Comparison of ENCODE assay signal across 36 cellular contexts in the genomic region with DNA sequence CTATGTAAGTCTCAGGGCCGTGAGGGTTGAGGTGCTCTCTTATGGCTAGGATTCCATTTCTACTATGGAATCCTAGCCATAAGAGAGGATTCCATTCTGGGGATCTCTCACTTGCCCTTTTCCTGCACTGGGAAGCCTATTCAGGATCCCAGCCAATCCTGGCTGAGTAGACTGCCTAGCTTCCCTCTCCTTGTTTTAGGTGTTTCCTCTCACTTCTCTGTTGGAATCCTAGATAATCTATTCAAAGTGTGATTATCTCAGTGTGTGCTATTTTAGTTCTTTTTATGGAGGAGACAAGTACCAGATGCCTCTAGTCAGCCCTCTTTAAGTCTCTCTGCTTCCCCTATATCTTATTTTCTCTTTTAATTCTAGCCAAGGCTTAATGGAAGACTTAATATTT. TPM values are rescaled to one million over a fixed set of nuclear protein-coding genes. Genes with fewer than 3 reads are reported as not detected.
"Had no signal": no experiment of that assay in that cellular context is flagged by ENCODE, and none has a peak within 500 bp of the region (broad histone marks: within the 10 kb centered on the region; RNA-seq: fewer than 3 reads in every experiment).

No MANE protein-coding gene starts in this region.

- H3K27ac ChIP-seq: adrenal gland, body of pancreas, brain microvascular endothelial cell, breast epithelium, VCaP had no signal

- H3K4me3 ChIP-seq: adrenal gland, body of pancreas, breast epithelium had no signal

- H3K36me3 Mint-ChIP-seq: activated CD4-positive, alpha-beta memory T cell treated with anti-CD3 and anti-CD28 coated beads for 36 hours had no signal

- H3K27me3 ChIP-seq: adrenal gland, body of pancreas, brain microvascular endothelial cell, breast epithelium had no signal

- H3K36me3 ChIP-seq: adrenal gland, brain microvascular endothelial cell, breast epithelium had no signal

- ATAC-seq: activated CD8-positive, alpha-beta T cell treated with anti-CD3 and anti-CD28 coated beads for 36 hours; activated naive CD4-positive, alpha-beta T cell treated with anti-CD3 and anti-CD28 coated beads, Interleukin-2, amount 50 U/mL, for 72 hours; activated T-cell treated with anti-CD3 and anti-CD28 coated beads, Interleukin-2, amount 50 U/mL, for 4 hours; activated T-cell treated with anti-CD3 and anti-CD28 coated beads, Interleukin-2, amount 50 U/mL, for 72 hours; activated T-helper 17 cell treated with anti-CD3 and anti-CD28 coated beads, Interleukin-2, amount 50 U/mL, for 72 hours; body of pancreas had no signal

- H3K4me1 Mint-ChIP-seq: activated B cell treated with CpG ODN at 0.5 μM for 24 hours; activated CD4-positive, alpha-beta T cell treated with anti-CD3 and anti-CD28 coated beads, Interleukin-2, amount 10 ng/mL, durations not matched to agents 24 days and 14 days; activated naive CD8-positive, alpha-beta T cell treated with anti-CD3 and anti-CD28 coated beads for 36 hours; activated T-helper 17 cell treated with anti-CD3 and anti-CD28 coated beads, Interleukin-2, amount 50 U/mL, for 72 hours; central memory CD8-positive, alpha-beta T cell had no signal

- DNase-seq: activated B cell treated with CpG ODN at 0.5 μM for 24 hours; activated CD4-positive, alpha-beta memory T cell treated with anti-CD3 and anti-CD28 coated beads for 36 hours; activated CD4-positive, alpha-beta T cell treated with anti-CD3 and anti-CD28 coated beads for 4 hours; activated CD4-positive, alpha-beta T cell treated with anti-CD3 and anti-CD28 coated beads, Interleukin-2, amount 10 ng/mL, durations not matched to agents 24 days and 14 days; activated CD4-positive, alpha-beta T cell treated with anti-CD3 and anti-CD28 coated beads, Interleukin-2, amount 50 U/mL, for 1 hour; activated CD4-positive, alpha-beta T cell treated with anti-CD3 and anti-CD28 coated beads, Interleukin-2, amount 50 U/mL, for 4 hours; activated CD4-positive, CD25-positive, alpha-beta regulatory T cell treated with anti-CD3 and anti-CD28 coated beads, Interleukin-2, amount 50 U/mL, for 72 hours; activated CD8-positive, alpha-beta memory T cell treated with anti-CD3 and anti-CD28 coated beads, Interleukin-2, amount 50 U/mL, for 4 hours; activated CD8-positive, alpha-beta T cell treated with anti-CD3 and anti-CD28 coated beads for 36 hours; activated effector memory CD4-positive, alpha-beta T cell treated with anti-CD3 and anti-CD28 coated beads, Interleukin-2, amount 50 U/mL, for 16 hours; activated gamma-delta T cell treated with Interleukin-2 at 50 U/mL for 16 hours; activated naive CD4-positive, alpha-beta T cell; activated naive CD4-positive, alpha-beta T cell treated with anti-CD3 and anti-CD28 coated beads for 36 hours; activated naive CD4-positive, alpha-beta T cell treated with anti-CD3 and anti-CD28 coated beads, Interleukin-2, amount 50 U/mL, for 16 hours; activated naive CD8-positive, alpha-beta T cell treated with anti-CD3 and anti-CD28 coated beads for 36 hours; activated T-cell treated with anti-CD3 and anti-CD28 coated beads for 4 hours; activated T-cell treated with anti-CD3 and anti-CD28 coated beads, Interleukin-2, amount 50 U/mL, for 1 hour; activated T-cell treated with anti-CD3 and anti-CD28 coated beads, Interleukin-2, amount 50 U/mL, for 4 hours; activated T-cell treated with anti-CD3 and anti-CD28 coated beads, Interleukin-2, amount 50 U/mL, for 72 hours; adrenal gland; amniotic stem cell; aorta; body of pancreas; brain microvascular endothelial cell; caudate nucleus; T-helper 1 cell; T-helper 2 cell; T-helper 9 cell had no signal

- H3K4me3 Mint-ChIP-seq: activated B cell treated with CpG ODN at 0.5 μM for 24 hours; activated CD4-positive, alpha-beta memory T cell treated with anti-CD3 and anti-CD28 coated beads for 36 hours; activated CD4-positive, alpha-beta T cell treated with anti-CD3 and anti-CD28 coated beads, Interleukin-2, amount 10 ng/mL, durations not matched to agents 24 days and 14 days; activated CD8-positive, alpha-beta T cell treated with anti-CD3 and anti-CD28 coated beads for 36 hours; activated naive CD4-positive, alpha-beta T cell treated with anti-CD3 and anti-CD28 coated beads for 36 hours; activated naive CD8-positive, alpha-beta T cell treated with anti-CD3 and anti-CD28 coated beads for 36 hours; activated T-cell treated with anti-CD3 and anti-CD28 coated beads, Interleukin-2, amount 50 U/mL, for 4 hours; activated T-cell treated with anti-CD3 and anti-CD28 coated beads, Interleukin-2, amount 50 U/mL, for 72 hours; activated T-helper 1 cell treated with anti-CD3 and anti-CD28 coated beads, Interleukin-12 subunit alpha, Interleukin-12 subunit beta, Interleukin-2, Interleukin-4 antibody, amounts not matched to agents 30 ng/mL and 10 ng/mL and 1 ng/mL, durations not matched to agents 14 hours and 24 hours and 36 hours; activated T-helper 17 cell treated with anti-CD3 and anti-CD28 coated beads, Interleukin-2, amount 50 U/mL, for 72 hours; central memory CD8-positive, alpha-beta T cell; T-helper 1 cell treated with Interleukin-12 subunit alpha and Interleukin-12 subunit beta and Interleukin-4 antibody, amounts not matched to agents 30 μg/mL and 1 μg/mL, for 36 hours; T-helper 2 cell treated with Interferon-gamma antibody and Interleukin-4, amounts not matched to agents 5 μg/mL and 100 μg/mL, for 36 hours had no signal

- H3K4me1 ChIP-seq: adrenal gland, body of pancreas, breast epithelium had no signal

- H3K27me3 Mint-ChIP-seq: activated CD4-positive, alpha-beta T cell treated with anti-CD3 and anti-CD28 coated beads, Interleukin-2, amount 10 ng/mL, durations not matched to agents 24 days and 14 days had no signal

- H3K27ac Mint-ChIP-seq: activated B cell treated with CpG ODN at 0.5 μM for 24 hours; activated CD4-positive, alpha-beta memory T cell treated with anti-CD3 and anti-CD28 coated beads for 36 hours; activated CD4-positive, alpha-beta T cell treated with anti-CD3 and anti-CD28 coated beads, Interleukin-2, amount 10 ng/mL, durations not matched to agents 24 days and 14 days; activated CD8-positive, alpha-beta T cell treated with anti-CD3 and anti-CD28 coated beads for 36 hours; activated naive CD4-positive, alpha-beta T cell treated with anti-CD3 and anti-CD28 coated beads for 36 hours; activated naive CD4-positive, alpha-beta T cell treated with anti-CD3 and anti-CD28 coated beads, Interleukin-2, amount 50 U/mL, for 72 hours; activated naive CD8-positive, alpha-beta T cell treated with anti-CD3 and anti-CD28 coated beads for 36 hours; activated T-cell treated with anti-CD3 and anti-CD28 coated beads, Interleukin-2, amount 50 U/mL, for 72 hours; activated T-helper 1 cell treated with anti-CD3 and anti-CD28 coated beads, Interleukin-12 subunit alpha, Interleukin-12 subunit beta, Interleukin-2, Interleukin-4 antibody, amounts not matched to agents 30 ng/mL and 10 ng/mL and 1 ng/mL, durations not matched to agents 14 hours and 24 hours and 36 hours; activated T-helper 17 cell treated with anti-CD3 and anti-CD28 coated beads, Interleukin-2, amount 50 U/mL, for 72 hours; T-helper 1 cell treated with Interleukin-12 subunit alpha and Interleukin-12 subunit beta and Interleukin-4 antibody, amounts not matched to agents 30 μg/mL and 1 μg/mL, for 36 hours; T-helper 2 cell treated with Interferon-gamma antibody and Interleukin-4, amounts not matched to agents 5 μg/mL and 100 μg/mL, for 36 hours had no signal

RNA-seq across cellular contexts. Expression of a gene that starts 34.4 kb away (rescaled TPM):
- total RNA-seq: activated B cell treated with CpG ODN at 0.5 μM for 24 hours had no signal
